ENCODE assay signal across 8 cellular contexts in genomic region chr10:32055478-32056135, GRCh38. TPM values are rescaled to one million over a fixed set of nuclear protein-coding genes. Genes with fewer than 3 reads are reported as not detected.
A peak's percentile ranks its signal among the peaks of the same experiment; 100 is the strongest.
DNase-seq lines count a peak whose midpoint lies in the region; ATAC-seq lines count a peak whose summit lies in the region.

No MANE protein-coding gene starts in this region.

- peaks cover 46 to 61% (median 58%) of the 10 kb centered on the region in 3 donors for H3K4me1 Mint-ChIP-seq in T-cell

- peak overlapping the region; percentile 91 for H3K27ac ChIP-seq in rectal smooth muscle tissue (ENCODE audit: low read depth, low read length)

- H3K9ac ChIP-seq in rectal smooth muscle tissue (ENCODE audit: low read length), result peak overlapping the region; percentile 71

- H3K27me3 Mint-ChIP-seq in T-cell, result no peaks in the 10 kb centered on the region

- H3K9me3 Mint-ChIP-seq in T-cell, result no peaks in the 10 kb centered on the region

- H3K4me3 Mint-ChIP-seq in T-cell, result peak overlapping the region; percentile 96 to 99 (median 96)

- H3K36me3 ChIP-seq in rectal smooth muscle tissue (ENCODE audit: control insufficient read depth, insufficient read depth, low read length), result no peaks in the 10 kb centered on the region

- H3K27me3 ChIP-seq in rectal smooth muscle tissue (ENCODE audit: control insufficient read depth, insufficient read depth, low read length), result no peaks in the 10 kb centered on the region

- CTCF ChIA-PET in T-cell (lab: Charles Lee), result interaction anchor here (0.6 to 1.2 kb wide), 5 partner anchors 14 to 301 kb away, joined by 3 to 6 read pairs (median 3); no protein-coding TSS in a partner anchor

- ATAC-seq in GM21717 (IDR thresholded peaks at IDR 0.05; ENCODE audit: unreplicated experiment) (peak; percentile 49), T-cell (replicated peaks in 1 of 4) (peak; percentile 62 to 68 (median 64))

- peak overlapping the region; percentile 88 for H3K4me3 ChIP-seq in Jurkat, Clone E6-1 (ENCODE audit: low read length)
- H3K4me3 ChIP-seq in rectal smooth muscle tissue (ENCODE audit: low read length), result peak overlapping the region; percentile 90

- H3K36me3 Mint-ChIP-seq in T-cell, result no peaks in the 10 kb centered on the region

- H3K4me1 ChIP-seq in rectal smooth muscle tissue (ENCODE audit: control insufficient read depth, insufficient read depth, low read length), result peaks cover 15% of the 10 kb centered on the region

- POLR2A ChIA-PET in T-cell (lab: Charles Lee), result interaction anchor here (0.5 to 0.6 kb wide), 4 partner anchors 12 to 1084 kb away, joined by 3 to 4 read pairs (median 3); no protein-coding TSS in a partner anchor

- peak; percentile 72 for DNase-seq in GM03348 (ENCODE audit: low spot score)
- DNase-seq in Jurkat, Clone E6-1 (ENCODE audit: low read depth, low spot score), result peak; percentile 44
- peak in 32 of 34 experiments; percentile 19 to 70 (median 46) for DNase-seq in T-cell
- DNase-seq in anterior cingulate cortex (lab: John Stamatoyannopoulos, UW), result peak in 53 of 58 donors; percentile 33 to 87 (median 70)
- peak; percentile 41 for DNase-seq in hepatic stellate cell (ENCODE audit: low spot score)
- no peak for DNase-seq in DMS153 treated with DMSO at 0.1 percent for 48 hours (lab: John Stamatoyannopoulos, UW; ENCODE audit: unreplicated experiment)

- H3K27ac Mint-ChIP-seq in T-cell, result peak overlapping the region; percentile 91

RNA-seq across cellular contexts. Expression of gene KIF5B, which starts 0.6 kb away (rescaled TPM):
- 54.7 TPM for polyA plus RNA-seq in Jurkat, Clone E6-1 (2012; ENCODE audit: insufficient read depth, insufficient read length)
- total RNA-seq in T-cell, result 10 to 100 TPM; 42.3 to 51.9 (median 44.8) TPM
